ENCODE assay signal across 13 cellular contexts in the genomic region with DNA sequence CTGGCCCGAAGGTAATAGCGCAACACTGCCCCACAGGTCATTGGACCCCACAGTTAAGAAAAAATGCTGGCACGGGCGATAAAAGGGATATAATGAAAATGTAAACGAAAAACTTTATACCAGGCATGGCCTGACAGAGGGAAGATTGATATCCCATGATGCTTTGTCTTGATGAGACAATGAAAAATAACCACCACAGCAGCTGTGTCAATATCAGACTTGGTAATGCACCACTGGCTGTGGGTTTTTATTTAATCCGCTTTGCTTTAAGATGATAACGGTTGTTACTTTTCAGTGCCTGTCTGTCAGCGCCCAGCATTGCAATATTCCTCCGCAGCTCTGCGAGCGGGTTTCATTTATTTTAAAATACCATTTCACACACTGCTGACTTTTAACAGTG.
DNase-seq lines count a peak whose midpoint lies in the region; ATAC-seq and TF ChIP-seq lines count a peak whose summit lies in the region.
"Had no signal": no experiment of that assay in that cellular context is flagged by ENCODE, and none has a peak within 500 bp of the region (broad histone marks: within the 10 kb centered on the region; RNA-seq: fewer than 3 reads in every experiment).

No MANE protein-coding gene starts in this region.

- no peaks in the 10 kb centered on the region for H3K27me3 ChIP-seq in WERI-Rb-1 (ENCODE audit: insufficient read depth, low read depth, severe bottlenecking)
- H3K27me3 ChIP-seq in rectal smooth muscle tissue (ENCODE audit: control insufficient read depth, insufficient read depth, low read length): no peaks in the 10 kb centered on the region
- no peaks in the 10 kb centered on the region for H3K27me3 ChIP-seq in gastroesophageal sphincter
- no peaks in the 10 kb centered on the region for H3K27me3 ChIP-seq in prostate gland (replicated peaks; ENCODE audit: insufficient read depth)
- H3K27me3 ChIP-seq: adrenal gland, ovary had no signal

- TF ChIP-seq POLR2A in gastroesophageal sphincter (IDR thresholded peaks at IDR 0.05) (no peak), prostate gland (IDR thresholded peaks at IDR 0.05) (no peak)

- POLR2A ChIA-PET in HEK293T (lab: Yijun Ruan, JAX): no interaction called here

- TF ChIP-seq CTCF in WERI-Rb-1 (IDR thresholded peaks at IDR 0.05; ENCODE audit: low read depth, low read length): no peak
- TF ChIP-seq CTCF in gastroesophageal sphincter (IDR thresholded peaks at IDR 0.05): no peak
- no peak for TF ChIP-seq CTCF in prostate gland (IDR thresholded peaks at IDR 0.05)

- no peak for TF ChIP-seq EP300 in gastroesophageal sphincter (IDR thresholded peaks at IDR 0.05)

- H3K4me3 ChIP-seq in WERI-Rb-1 (ENCODE audit: low read depth, low read length) (peak overlapping the region; percentile 40), rectal smooth muscle tissue (ENCODE audit: low read length) (peak overlapping the region; percentile 16), gastroesophageal sphincter (peak overlapping the region in 1 of 2 donors; percentile 6), prostate gland (no peak overlapping the region)
- H3K4me3 ChIP-seq: adrenal gland, ovary had no signal

- WGBS in gastroesophageal sphincter (ENCODE audit: low coverage in 1 of 2), 2 donors: 29 to 44% methylated on average over 9 of the region's 11 CpGs
- WGBS in prostate gland: 37% methylated on average over 11 of the region's 11 CpGs

- CTCF ChIA-PET in HEK293T (lab: Yijun Ruan, JAX): no interaction called here

- H3K4me1 ChIP-seq in rectal smooth muscle tissue (ENCODE audit: control insufficient read depth, insufficient read depth, low read length): peaks cover 7% of the 10 kb centered on the region
- peaks cover 0 to 14% (median 0%) of the 10 kb centered on the region in 3 donors for H3K4me1 ChIP-seq in gastroesophageal sphincter
- no peaks in the 10 kb centered on the region for H3K4me1 ChIP-seq in prostate gland (replicated peaks)
- H3K4me1 ChIP-seq: adrenal gland had no signal

- no peak for DNase-seq in HEK293T (ENCODE audit: extremely low spot score)
- peak; percentile 67 for DNase-seq in NCI-H2196 treated with DMSO at 0.1 percent for 48 hours (lab: John Stamatoyannopoulos, UW; ENCODE audit: unreplicated experiment)
- peak; percentile 67 for DNase-seq in WERI-Rb-1
- DNase-seq in islet precursor cell: no peak
- DNase-seq in prostate gland (ENCODE audit: low spot score): no peak
- no peak for DNase-seq in GM03348 (ENCODE audit: low spot score)
- DNase-seq: activated CD8-positive, alpha-beta memory T cell treated with anti-CD3 and anti-CD28 coated beads, Interleukin-2, amount 50 U/mL, for 4 hours; adrenal gland; CD4-positive, alpha-beta T cell; MV-4-11; ovary had no signal

- no peak overlapping the region for H3K9ac ChIP-seq in rectal smooth muscle tissue (ENCODE audit: low read length)

- no peaks in the 10 kb centered on the region for H3K36me3 ChIP-seq in WERI-Rb-1
- no peaks in the 10 kb centered on the region for H3K36me3 ChIP-seq in rectal smooth muscle tissue (ENCODE audit: control insufficient read depth, insufficient read depth, low read length)
- H3K36me3 ChIP-seq in gastroesophageal sphincter: no peaks in the 10 kb centered on the region
- H3K36me3 ChIP-seq in prostate gland: no peaks in the 10 kb centered on the region
- H3K36me3 ChIP-seq: adrenal gland, ovary had no signal

- ATAC-seq in gastroesophageal sphincter: no peak

- intact Hi-C loops in prostate gland (cut with DNase I): no loop called here

- H3K9me3 ChIP-seq in WERI-Rb-1 (ENCODE audit: severe bottlenecking) (no peaks in the 10 kb centered on the region), gastroesophageal sphincter (no peaks in the 10 kb centered on the region), prostate gland (no peaks in the 10 kb centered on the region)
- H3K9me3 ChIP-seq: adrenal gland, ovary had no signal

- H3K27ac ChIP-seq in WERI-Rb-1: peak overlapping the region; percentile 61
- no peak overlapping the region for H3K27ac ChIP-seq in rectal smooth muscle tissue (ENCODE audit: low read depth, low read length)
- no peak overlapping the region for H3K27ac ChIP-seq in gastroesophageal sphincter
- H3K27ac ChIP-seq in prostate gland: no peak overlapping the region
- H3K27ac ChIP-seq: adrenal gland, ovary had no signal

TF ChIP-seq in HEK293T, 16 proteins besides CTCF, POLR2A, EP300 and RAD21:
- TF ChIP-seq, protein P1, sequence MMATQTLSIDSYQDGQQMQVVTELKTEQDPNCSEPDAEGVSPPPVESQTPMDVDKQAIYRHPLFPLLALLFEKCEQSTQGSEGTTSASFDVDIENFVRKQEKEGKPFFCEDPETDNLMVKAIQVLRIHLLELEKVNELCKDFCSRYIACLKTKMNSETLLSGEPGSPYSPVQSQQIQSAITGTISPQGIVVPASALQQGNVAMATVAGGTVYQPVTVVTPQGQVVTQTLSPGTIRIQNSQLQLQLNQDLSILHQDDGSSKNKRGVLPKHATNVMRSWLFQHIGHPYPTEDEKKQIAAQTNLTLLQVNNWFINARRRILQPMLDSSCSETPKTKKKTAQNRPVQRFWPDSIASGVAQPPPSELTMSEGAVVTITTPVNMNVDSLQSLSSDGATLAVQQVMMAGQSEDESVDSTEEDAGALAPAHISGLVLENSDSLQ (IDR thresholded peaks at IDR 0.05): 0 out of 2 replicates have a peak, but pooled peaks have one; percentile 6
- TF ChIP-seq TARDBP (IDR thresholded peaks at IDR 0.05) (no peak), L3MBTL2 (conservative IDR thresholded peaks at IDR 0.05) (no peak), SP1 (IDR thresholded peaks at IDR 0.05) (no peak), LEF1 (IDR thresholded peaks at IDR 0.05; ENCODE audit: borderline replicate concordance) (no peak)

Comparison
In these comparisons a context has a peak if more than half of its experiments do, and no peak if none do; other contexts are left out.
1. DNase-seq: peak in NCI-H2196 treated with DMSO at 0.1 percent for 48 hours (single experiment) and WERI-Rb-1 (single experiment); none in HEK293T (single experiment), islet precursor cell (single experiment), prostate gland (single experiment) and GM03348 (single experiment).
2. H3K4me3 ChIP-seq: peak in WERI-Rb-1 (single experiment) and rectal smooth muscle tissue (single experiment); none in prostate gland (0 of 2).